9 cellular contexts compared by ENCODE assay signal in the genomic region with DNA sequence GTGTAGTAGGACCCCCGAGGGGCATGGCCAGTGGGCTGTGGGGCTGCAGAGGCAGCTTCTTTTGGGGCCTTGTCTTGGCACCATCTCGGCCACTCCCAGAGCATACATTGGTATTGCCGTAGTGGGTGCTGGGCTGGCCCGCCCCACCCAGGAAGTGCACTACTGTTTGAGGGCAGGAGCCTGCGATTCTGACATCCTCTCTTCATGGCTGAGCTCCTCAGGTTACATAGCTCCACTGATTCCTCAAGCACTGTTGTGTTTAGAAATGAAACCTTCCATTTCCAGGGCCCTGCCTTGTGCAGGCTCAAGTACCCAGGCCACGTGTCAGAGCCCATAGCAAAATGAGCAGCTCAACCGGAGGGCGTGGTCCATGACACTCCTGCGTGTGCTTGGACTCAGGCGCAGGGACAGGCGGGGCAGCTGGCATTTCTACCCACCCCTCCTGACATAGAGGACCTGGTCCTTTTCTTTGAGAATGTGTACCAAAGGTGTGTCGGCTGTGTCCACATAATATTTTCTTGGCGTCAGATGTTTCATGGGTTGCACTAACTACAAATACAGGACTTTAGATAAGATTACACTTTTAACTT.
A peak's percentile ranks its signal among the peaks of the same experiment; 100 is the strongest.
DNase-seq lines count a peak whose midpoint lies in the region; ATAC-seq, FAIRE-seq and TF ChIP-seq lines count a peak whose summit lies in the region.
"Had no signal": no experiment of that assay in that cellular context is flagged by ENCODE, and none has a peak within 500 bp of the region (broad histone marks: within the 10 kb centered on the region; RNA-seq: fewer than 3 reads in every experiment).

No MANE protein-coding gene starts in this region.

- POLR2A ChIA-PET in RWPE1 (lab: Yijun Ruan, JAX; ENCODE audit: low non-redundant PET) (no interaction called here), GM12878 (lab: Charles Lee) (no interaction called here)

- H4K20me1 ChIP-seq in GM12878 (ENCODE audit: control insufficient read depth, insufficient read depth): no peaks in the 10 kb centered on the region

- TF ChIP-seq POLR2A in GM12878 (IDR thresholded peaks at IDR 0.05; ENCODE audit: low read depth, low read length): peak; percentile 38; the same call in 1 of the 2 replicates

- DNase-seq in NCI-H1436 (lab: John Stamatoyannopoulos, UW) (peak; percentile 34), NCI-H1436 treated with DMSO at 0.1 percent for 48 hours (lab: John Stamatoyannopoulos, UW) (no peak), RWPE1 (ENCODE audit: low spot score) (peak; percentile 41), GM12878 (ENCODE audit: low read depth, low spot score) (peak; percentile 66), brain microvascular endothelial cell (no peak)
- DNase-seq in stimulated activated CD4-positive, alpha-beta T cell treated with anti-CD3 and anti-CD28 coated beads, Interleukin-4, amount 100 ng/mL, for 24 hours: peak; percentile 51

- peaks cover 67% of the 10 kb centered on the region for H3K79me2 ChIP-seq in GM12878 (ENCODE audit: control insufficient read depth, insufficient read depth, low read length)

- H3K36me3 ChIP-seq in GM12878 (ENCODE audit: control insufficient read depth in 2 of 2, insufficient read depth in 2 of 2, low read length in 1 of 2) (peaks cover 1 to 22% of the 10 kb centered on the region in 2 experiments; a peak in 3 of 4 replicates), brain microvascular endothelial cell (replicated peaks) (no peaks in the 10 kb centered on the region)

- intact Hi-C loops in GM12878 (cut with micrococcal nuclease; ENCODE audit: unreplicated experiment): no loop called here

- TF ChIP-seq CTCF in RWPE1 (conservative IDR thresholded peaks at IDR 0.05; ENCODE audit: low read depth): no peak
- no peak for TF ChIP-seq CTCF in GM12878 (IDR thresholded peaks at IDR 0.05 in 2 of 3, conservative IDR thresholded peaks at IDR 0.05 in 1 of 3; ENCODE audit: control insufficient read depth in 2 of 3, extremely low read depth in 1 of 3, insufficient read depth in 1 of 3, low read depth in 3 of 3, low read length in 3 of 3)
- no peak for TF ChIP-seq CTCF in brain microvascular endothelial cell (IDR thresholded peaks at IDR 0.05; ENCODE audit: low read depth, low read length, missing control alignments)

- no peak overlapping the region; the same call in 1 of the 2 replicates for H3K9ac ChIP-seq in GM12878 (ENCODE audit: control insufficient read depth, insufficient read depth, low read length)

- ATAC-seq in HG03025 (IDR thresholded peaks at IDR 0.05; ENCODE audit: low FRiP score, unreplicated experiment) (peak; percentile 42), GM12878 (peak; percentile 72), GM18517 (IDR thresholded peaks at IDR 0.05; ENCODE audit: unreplicated experiment) (no peak)

- H3K4me2 ChIP-seq in GM12878 (ENCODE audit: control insufficient read depth, insufficient read depth): peak overlapping the region; percentile 99

- TF ChIP-seq EP300 in GM12878 (IDR thresholded peaks at IDR 0.05; ENCODE audit: borderline replicate concordance in 1 of 2, control insufficient read depth in 1 of 2, low read depth in 2 of 2, low read length in 2 of 2): no peak

- peak overlapping the region; percentile 55; the same call in 1 of the 2 replicates for H2AFZ ChIP-seq in GM12878 (ENCODE audit: control insufficient read depth, low read depth, low read length)

- H3K27me3 ChIP-seq in GM12878 (replicated peaks in 1 of 2; ENCODE audit: control insufficient read depth in 2 of 2, insufficient read depth in 2 of 2, low read length in 1 of 2) (no peaks in the 10 kb centered on the region), brain microvascular endothelial cell (replicated peaks) (no peaks in the 10 kb centered on the region)

- H3K27ac ChIP-seq in RWPE1 (peak overlapping the region; percentile 91), GM12878 (ENCODE audit: control insufficient read depth, insufficient read depth) (peak overlapping the region; percentile 64), brain microvascular endothelial cell (no peak overlapping the region)
- H3K27ac ChIP-seq: 22Rv1 had no signal

- SMC1A ChIA-PET in GM12878 (lab: Charles Lee; ENCODE audit: uncharacterized antibody, unreplicated experiment): interaction anchor here (0.9 to 3.1 kb wide), 4 partner anchors 14 to 21 kb away, joined by 3 to 13 read pairs (median 4); no protein-coding TSS in a partner anchor

- WGBS in GM12878 (ENCODE audit: insufficient coverage, insufficient replicate concordance, low lambda C conversion rate, missing lambda C conversion rate): 6% methylated on average over 13 of the region's 13 CpGs

- in situ Hi-C loops in GM12878 (cut with MboI) (no loop called here), brain microvascular endothelial cell (cut with HindIII; ENCODE audit: low pct_ligation_motif_present, low sequenced_read_pairs) (no loop called here)

- H3K4me1 ChIP-seq in GM12878 (ENCODE audit: control insufficient read depth, insufficient read depth, low read length): peaks cover 55% of the 10 kb centered on the region

- no TSS peak for BruUV-seq in GM12878 (replicated peaks; lab: Mats Ljungman, UMichigan)

- H3K9me3 ChIP-seq in GM12878 (replicated peaks; ENCODE audit: control insufficient read depth, insufficient read depth, low read length): peaks cover 6% of the 10 kb centered on the region

- H3K4me3 ChIP-seq in GM12878 (peak overlapping the region; percentile 29; the same call in 1 of the 2 replicates), brain microvascular endothelial cell (ENCODE audit: low read depth, low read length) (no peak overlapping the region)

- no peak for TF ChIP-seq RAD21 in GM12878 (IDR thresholded peaks at IDR 0.05; ENCODE audit: insufficient read depth, low read depth, low read length)

- RAD21 ChIA-PET in GM12878 (lab: Charles Lee; ENCODE audit: unreplicated experiment): interaction anchor here (1.2 to 6.3 kb wide), 2 partner anchors 18 to 21 kb away, joined by 5 to 28 read pairs; no protein-coding TSS in a partner anchor

- peak; percentile 76 for FAIRE-seq in GM12878 (lab: Jason Lieb, UNC)

- CTCF ChIA-PET in RWPE1 (lab: Yijun Ruan, JAX): interaction anchor here (1.7 kb wide), 1 partner anchor 11 kb away, joined by 8 read pairs; no protein-coding TSS in a partner anchor
- CTCF ChIA-PET in GM12878 (lab: Yijun Ruan, JAX): interaction anchor here (0.6 to 15.3 kb wide), 4 partner anchors 18 to 825 kb away, joined by 3 to 135 read pairs (median 44); no protein-coding TSS in a partner anchor

TF ChIP-seq in GM12878, 131 proteins besides CTCF, POLR2A, EP300 and RAD21:
- TF ChIP-seq RAD51 (IDR thresholded peaks at IDR 0.05): no peak
- TF ChIP-seq EED (IDR thresholded peaks at IDR 0.05; ENCODE audit: low read depth): peak; percentile 42; the same call in 1 of the 2 replicates
- peak; percentile 46 for TF ChIP-seq USF1 (IDR thresholded peaks at IDR 0.05; ENCODE audit: borderline replicate concordance, extremely low read length, insufficient read depth, low read depth, low read length)
- no peak for TF ChIP-seq YBX1 (IDR thresholded peaks at IDR 0.05)
- peak; percentile 71 for TF ChIP-seq ZNF687 (IDR thresholded peaks at IDR 0.05)
- 0 out of 2 replicates have a peak, but pooled peaks have one; percentile 17 for TF ChIP-seq RUNX3 (IDR thresholded peaks at IDR 0.05; ENCODE audit: low read length)
- 0 out of 2 replicates have a peak, but pooled peaks have one; percentile 14 for TF ChIP-seq PAX5 (IDR thresholded peaks at IDR 0.05; ENCODE audit: borderline replicate concordance, low read depth, low read length)
- peak; percentile 25; the same call in 1 of the 2 replicates for TF ChIP-seq TBL1XR1 (IDR thresholded peaks at IDR 0.05; ENCODE audit: low read depth, low read length)
- TF ChIP-seq MAX (IDR thresholded peaks at IDR 0.05; ENCODE audit: low read depth, low read length): peak; percentile 56; the same call in 1 of the 2 replicates
- no peak for TF ChIP-seq MEF2B (IDR thresholded peaks at IDR 0.05; ENCODE audit: partially characterized antibody, poor library complexity, severe bottlenecking)
- TF ChIP-seq CREB1 (IDR thresholded peaks at IDR 0.05; ENCODE audit: low read depth): 0 out of 2 replicates have a peak, but pooled peaks have one; percentile 24
TF ChIP-seq in GM12878: peak in this region for 8.

Comparison
In these comparisons a context has a peak if more than half of its experiments do, and no peak if none do; other contexts are left out.
1. DNase-seq: peak in NCI-H1436 (single experiment), RWPE1 (single experiment), GM12878 (single experiment) and stimulated activated CD4-positive, alpha-beta T cell treated with anti-CD3 and anti-CD28 coated beads, Interleukin-4, amount 100 ng/mL, for 24 hours (single experiment); none in NCI-H1436 treated with DMSO at 0.1 percent for 48 hours (single experiment) and brain microvascular endothelial cell (single experiment).